Comparison of ENCODE assay signal across 17 cellular contexts in genomic region chr12:127750076-127750840, GRCh38.
DNase-seq lines count a peak whose midpoint lies in the region; ATAC-seq and TF ChIP-seq lines count a peak whose summit lies in the region.
"Had no signal": no experiment of that assay in that cellular context is flagged by ENCODE, and none has a peak within 500 bp of the region (broad histone marks: within the 10 kb centered on the region; RNA-seq: fewer than 3 reads in every experiment).

No MANE protein-coding gene starts in this region.

- no peak for ATAC-seq in GM21723 (IDR thresholded peaks at IDR 0.05; ENCODE audit: unreplicated experiment)
- ATAC-seq: Right ventricle myocardium inferior had no signal

- no peak for TF ChIP-seq POLR2A in adrenal gland (IDR thresholded peaks at IDR 0.05)

- DNase-seq in MG63 (peak; percentile 4), astrocyte of the hippocampus (ENCODE audit: low read depth, low spot score) (peak; percentile 28), fibroblast of the aortic adventitia (ENCODE audit: low read depth) (peak; percentile 57), KG1 (lab: John Stamatoyannopoulos, UW) (no peak), SKM-1 treated with dmso at 0.1 percent for 144 hours (lab: John Stamatoyannopoulos, UW; ENCODE audit: unreplicated experiment) (no peak), adrenal gland (no peak)
- DNase-seq: COR-L47; GF-D8; H9; MM.1S; NCI-H1092; NCI-H1436 treated with DMSO at 0.1 percent for 48 hours; NCI-H2029; NCI-H748 treated with DMSO at 0.1 percent for 48 hours; NK-92 treated with Interleukin-12 subunit alpha and Interleukin-12 subunit beta, amount 100 ng/mL, for 24 hours had no signal

- H3K27me3 ChIP-seq in MG63 (no peaks in the 10 kb centered on the region), adrenal gland (no peaks in the 10 kb centered on the region)

- intact Hi-C loops in adrenal gland (cut with DNase I) = no loop called here

- no peak overlapping the region for H3K4me3 ChIP-seq in MG63
- no peak overlapping the region for H3K4me3 ChIP-seq in fibroblast of the aortic adventitia (ENCODE audit: low read depth, low read length)
- H3K4me3 ChIP-seq in adrenal gland = no peak overlapping the region

- no peaks in the 10 kb centered on the region for H3K36me3 ChIP-seq in MG63
- no peaks in the 10 kb centered on the region for H3K36me3 ChIP-seq in adrenal gland (replicated peaks in 1 of 2)

- no peaks in the 10 kb centered on the region for H3K9me3 ChIP-seq in MG63
- H3K9me3 ChIP-seq in adrenal gland (replicated peaks in 1 of 3) = no peaks in the 10 kb centered on the region

- 48 to 60% (median 51%) methylated on average over 8 of the region's 8 CpGs for WGBS in adrenal gland, 4 donors

- H3K4me1 ChIP-seq in adrenal gland (replicated peaks in 1 of 2) = no peaks in the 10 kb centered on the region

- no peak overlapping the region for H3K27ac ChIP-seq in adrenal gland

- no peak for TF ChIP-seq CTCF in fibroblast of the aortic adventitia (IDR thresholded peaks at IDR 0.05; ENCODE audit: insufficient read depth, low read length)
- no peak for TF ChIP-seq CTCF in adrenal gland (IDR thresholded peaks at IDR 0.05)

Comparison
In these comparisons a context has a peak if more than half of its experiments do, and no peak if none do; other contexts are left out.
1. DNase-seq: peak in MG63 (single experiment), astrocyte of the hippocampus (single experiment) and fibroblast of the aortic adventitia (single experiment); none in KG1 (single experiment), SKM-1 treated with dmso at 0.1 percent for 144 hours (single experiment) and adrenal gland (0 of 7).